ENCODE assay signal across 8 cellular contexts in genomic region chr17:14068542-14069250, GRCh38.
DNase-seq lines count a peak whose midpoint lies in the region; ATAC-seq and TF ChIP-seq lines count a peak whose summit lies in the region.

No MANE protein-coding gene starts in this region.

- H3K27me3 ChIP-seq in iPS-18a (ENCODE audit: control insufficient read depth, insufficient read depth, low read length) (no peaks in the 10 kb centered on the region), subcutaneous abdominal adipose tissue (ENCODE audit: control insufficient read depth in 5 of 5, insufficient read depth in 4 of 5, low read length in 5 of 5) (no peaks in the 10 kb centered on the region)

- H3K36me3 ChIP-seq in iPS-18a (ENCODE audit: control insufficient read depth, low read depth, low read length) (no peaks in the 10 kb centered on the region), subcutaneous abdominal adipose tissue (ENCODE audit: control insufficient read depth in 5 of 5, insufficient read depth in 5 of 5, low read length in 5 of 5) (no peaks in the 10 kb centered on the region)

- no peak for DNase-seq in NCI-H2227 treated with DMSO at 0.1 percent for 48 hours (lab: John Stamatoyannopoulos, UW)
- DNase-seq in NCI-H226, result no peak
- no peak for DNase-seq in activated CD4-positive, CD25-positive, alpha-beta regulatory T cell (lab: John Stamatoyannopoulos, UW)

- ATAC-seq in GM18867 (IDR thresholded peaks at IDR 0.05; ENCODE audit: unreplicated experiment), result peak; percentile 8
- peak; percentile 20 for ATAC-seq in HG02852 (IDR thresholded peaks at IDR 0.05; ENCODE audit: unreplicated experiment)

- H3K9me3 ChIP-seq in iPS-18a (ENCODE audit: control insufficient read depth, low read depth, low read length) (peaks cover 8% of the 10 kb centered on the region), subcutaneous abdominal adipose tissue (ENCODE audit: control insufficient read depth in 5 of 5, low read length in 5 of 5) (peaks cover 0 to 4% (median 3%) of the 10 kb centered on the region in 5 donors)

- TF ChIP-seq CTCF in VCaP (conservative IDR thresholded peaks at IDR 0.05), result no peak

- H3K4me3 ChIP-seq in iPS-18a (ENCODE audit: low read length) (peak overlapping the region; percentile 99), subcutaneous abdominal adipose tissue (ENCODE audit: low read depth in 1 of 5, low read length in 5 of 5) (peak overlapping the region; percentile 95 to 100 (median 100))

- H3K9ac ChIP-seq in iPS-18a (ENCODE audit: low read length), result peak overlapping the region; percentile 93
- H3K9ac ChIP-seq in subcutaneous abdominal adipose tissue (ENCODE audit: low read length in 5 of 5), result peak overlapping the region; percentile 48 to 98 (median 96)

- H3K4me1 ChIP-seq in iPS-18a (ENCODE audit: control insufficient read depth, low read depth, low read length) (peaks cover 11% of the 10 kb centered on the region), subcutaneous abdominal adipose tissue (ENCODE audit: control insufficient read depth in 5 of 5, insufficient read depth in 5 of 5, low read length in 5 of 5) (peaks cover 0 to 24% (median 20%) of the 10 kb centered on the region in 5 donors)

- H3K27ac ChIP-seq in VCaP (peak overlapping the region; percentile 86), iPS-18a (ENCODE audit: low read length) (no peak overlapping the region), subcutaneous abdominal adipose tissue (ENCODE audit: low read depth, low read length) (peak overlapping the region; percentile 61)
